8 cellular contexts compared by ENCODE assay signal in the genomic region with DNA sequence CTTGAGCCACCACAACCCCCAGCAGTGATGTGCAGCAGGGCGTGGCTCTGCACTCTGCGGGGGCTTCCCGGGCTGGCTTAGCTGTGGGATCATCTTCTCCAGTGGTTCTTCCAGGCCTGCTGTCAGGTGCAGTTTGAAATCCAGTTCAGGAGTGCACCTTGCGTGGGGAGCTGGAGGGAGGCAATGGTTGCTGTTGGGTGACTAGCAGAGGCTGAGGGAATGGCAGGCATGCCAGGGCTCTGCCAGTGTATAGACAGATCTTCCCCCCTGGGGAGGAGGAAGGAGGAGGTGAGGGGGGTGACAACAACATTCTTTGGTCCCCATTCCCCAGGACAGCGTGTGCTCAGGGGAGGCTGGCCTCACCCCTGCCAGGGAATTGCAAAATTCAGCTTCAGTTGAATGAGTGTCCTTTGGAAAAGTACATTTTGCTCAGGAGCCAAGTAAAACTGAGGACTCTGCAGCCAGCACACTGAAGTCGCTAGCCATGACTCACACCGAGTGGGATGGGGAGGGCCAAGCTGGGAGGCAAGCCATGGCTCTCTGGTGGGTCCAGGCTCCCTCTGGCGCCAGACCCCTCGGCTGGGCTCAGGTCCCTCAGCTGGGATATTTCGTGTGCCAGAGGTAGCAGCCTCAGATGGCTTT. TPM values are rescaled to one million over a fixed set of nuclear protein-coding genes. Genes with fewer than 3 reads are reported as not detected.
A peak's percentile ranks its signal among the peaks of the same experiment; 100 is the strongest.
DNase-seq lines count a peak whose midpoint lies in the region; ATAC-seq and TF ChIP-seq lines count a peak whose summit lies in the region.

No MANE protein-coding gene starts in this region.

- H3K4me1 ChIP-seq in left ventricle myocardium inferior, result peaks cover 99% of the 10 kb centered on the region

- intact Hi-C loops in left ventricle myocardium inferior (cut with micrococcal nuclease), result loop anchor here (2.0 kb wide), 1 partner anchor 98 kb away; a partner anchor contains a TSS

- no peak for ATAC-seq in GM21367 (IDR thresholded peaks at IDR 0.05; ENCODE audit: unreplicated experiment)
- ATAC-seq in GM21360 (IDR thresholded peaks at IDR 0.05; ENCODE audit: unreplicated experiment), result no peak

- H3K9me3 ChIP-seq in left ventricle myocardium inferior (replicated peaks), result no peaks in the 10 kb centered on the region

- no peaks in the 10 kb centered on the region for H3K27me3 ChIP-seq in left ventricle myocardium inferior (ENCODE audit: low read depth)

- H3K27ac ChIP-seq in left ventricle myocardium inferior (replicated peaks), result peak overlapping the region; percentile 95

- TF ChIP-seq CTCF in left ventricle myocardium inferior (IDR thresholded peaks at IDR 0.05; ENCODE audit: borderline replicate concordance), result peak; percentile 35

- H3K4me3 ChIP-seq in left ventricle myocardium inferior, result peak overlapping the region; percentile 26
- H3K4me3 ChIP-seq in skeletal muscle cell (ENCODE audit: low read depth, low read length), result no peak overlapping the region

- H3K36me3 ChIP-seq in left ventricle myocardium inferior, result no peaks in the 10 kb centered on the region

- peak; percentile 93 for DNase-seq in EL
- DNase-seq in amniotic epithelial cell (ENCODE audit: low read depth), result peak; percentile 85
- peak; percentile 81 for DNase-seq in left ventricle myocardium inferior
- DNase-seq in skeletal muscle cell (ENCODE audit: low read depth), result peak; percentile 92
- DNase-seq in NCI-H1105 treated with DMSO at 0.1 percent for 48 hours (lab: John Stamatoyannopoulos, UW), result no peak
- DNase-seq in stimulated activated naive CD4-positive, alpha-beta T cell (lab: John Stamatoyannopoulos, UW), result no peak

RNA-seq across cellular contexts. Expression of a gene that starts 35.0 kb away (rescaled TPM):
- total RNA-seq in left ventricle myocardium inferior, result 79.4 TPM

Comparison
In these comparisons a context has a peak if more than half of its experiments do, and no peak if none do; other contexts are left out.
1. DNase-seq: peak in EL (single experiment), amniotic epithelial cell (single experiment), left ventricle myocardium inferior (single experiment) and skeletal muscle cell (single experiment); none in NCI-H1105 treated with DMSO at 0.1 percent for 48 hours (single experiment) and stimulated activated naive CD4-positive, alpha-beta T cell (0 of 6).